1 cellular context compared by ENCODE assay signal in the genomic region with DNA sequence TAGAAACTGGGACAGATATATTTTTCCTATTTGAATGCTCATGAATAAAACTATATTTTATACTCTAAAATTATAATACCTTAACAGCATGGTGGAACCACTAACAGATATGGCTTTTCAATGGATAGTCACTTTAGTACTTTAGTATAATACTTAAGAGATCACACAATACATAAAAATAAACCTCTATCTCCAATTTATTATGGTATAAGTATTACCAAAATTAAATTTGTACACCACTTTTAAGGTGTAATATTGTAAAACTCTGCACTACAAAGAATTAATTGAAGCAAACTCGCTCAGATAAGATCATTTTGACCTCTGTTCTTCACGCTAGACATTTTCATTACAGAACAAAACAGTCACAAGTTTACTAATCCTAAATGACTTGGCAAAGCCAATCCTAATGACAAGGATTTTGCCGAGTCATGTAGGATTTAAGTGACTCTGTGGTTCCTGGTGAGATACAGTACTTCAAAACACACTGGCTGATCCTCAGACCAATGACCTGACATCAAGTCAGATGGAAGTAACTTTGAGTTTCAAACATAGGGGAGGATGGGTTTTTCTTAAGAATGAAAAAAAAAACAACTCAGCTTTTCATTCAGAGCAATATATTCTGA.
TF ChIP-seq lines count a peak whose summit lies in the region.

No MANE protein-coding gene starts in this region.

TF ChIP-seq in K562, 482 proteins besides CTCF, POLR2A, EP300 and RAD21 (continued from another document and continues in another):
- TF ChIP-seq, protein P1, sequence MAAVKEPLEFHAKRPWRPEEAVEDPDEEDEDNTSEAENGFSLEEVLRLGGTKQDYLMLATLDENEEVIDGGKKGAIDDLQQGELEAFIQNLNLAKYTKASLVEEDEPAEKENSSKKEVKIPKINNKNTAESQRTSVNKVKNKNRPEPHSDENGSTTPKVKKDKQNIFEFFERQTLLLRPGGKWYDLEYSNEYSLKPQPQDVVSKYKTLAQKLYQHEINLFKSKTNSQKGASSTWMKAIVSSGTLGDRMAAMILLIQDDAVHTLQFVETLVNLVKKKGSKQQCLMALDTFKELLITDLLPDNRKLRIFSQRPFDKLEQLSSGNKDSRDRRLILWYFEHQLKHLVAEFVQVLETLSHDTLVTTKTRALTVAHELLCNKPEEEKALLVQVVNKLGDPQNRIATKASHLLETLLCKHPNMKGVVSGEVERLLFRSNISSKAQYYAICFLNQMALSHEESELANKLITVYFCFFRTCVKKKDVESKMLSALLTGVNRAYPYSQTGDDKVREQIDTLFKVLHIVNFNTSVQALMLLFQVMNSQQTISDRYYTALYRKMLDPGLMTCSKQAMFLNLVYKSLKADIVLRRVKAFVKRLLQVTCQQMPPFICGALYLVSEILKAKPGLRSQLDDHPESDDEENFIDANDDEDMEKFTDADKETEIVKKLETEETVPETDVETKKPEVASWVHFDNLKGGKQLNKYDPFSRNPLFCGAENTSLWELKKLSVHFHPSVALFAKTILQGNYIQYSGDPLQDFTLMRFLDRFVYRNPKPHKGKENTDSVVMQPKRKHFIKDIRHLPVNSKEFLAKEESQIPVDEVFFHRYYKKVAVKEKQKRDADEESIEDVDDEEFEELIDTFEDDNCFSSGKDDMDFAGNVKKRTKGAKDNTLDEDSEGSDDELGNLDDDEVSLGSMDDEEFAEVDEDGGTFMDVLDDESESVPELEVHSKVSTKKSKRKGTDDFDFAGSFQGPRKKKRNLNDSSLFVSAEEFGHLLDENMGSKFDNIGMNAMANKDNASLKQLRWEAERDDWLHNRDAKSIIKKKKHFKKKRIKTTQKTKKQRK (IDR thresholded peaks at IDR 0.05; ENCODE audit: borderline replicate concordance, low read depth, low read length) = no peak
- TF ChIP-seq, protein P2, sequence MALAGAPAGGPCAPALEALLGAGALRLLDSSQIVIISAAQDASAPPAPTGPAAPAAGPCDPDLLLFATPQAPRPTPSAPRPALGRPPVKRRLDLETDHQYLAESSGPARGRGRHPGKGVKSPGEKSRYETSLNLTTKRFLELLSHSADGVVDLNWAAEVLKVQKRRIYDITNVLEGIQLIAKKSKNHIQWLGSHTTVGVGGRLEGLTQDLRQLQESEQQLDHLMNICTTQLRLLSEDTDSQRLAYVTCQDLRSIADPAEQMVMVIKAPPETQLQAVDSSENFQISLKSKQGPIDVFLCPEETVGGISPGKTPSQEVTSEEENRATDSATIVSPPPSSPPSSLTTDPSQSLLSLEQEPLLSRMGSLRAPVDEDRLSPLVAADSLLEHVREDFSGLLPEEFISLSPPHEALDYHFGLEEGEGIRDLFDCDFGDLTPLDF (CRISPR knock-in tag; IDR thresholded peaks at IDR 0.05) = no peak
- TF ChIP-seq MYBL2 (IDR thresholded peaks at IDR 0.05; ENCODE audit: low read depth) (peak; percentile 83), MYBL2 (CRISPR knock-in tag; IDR thresholded peaks at IDR 0.05; ENCODE audit: borderline replicate concordance) (no peak), ZNF121 (CRISPR knock-in tag; conservative IDR thresholded peaks at IDR 0.05) (no peak), ZNF57 (CRISPR knock-in tag; IDR thresholded peaks at IDR 0.05) (no peak), ARID2 (IDR thresholded peaks at IDR 0.05) (no peak), SMARCC2 (IDR thresholded peaks at IDR 0.05; ENCODE audit: low read depth) (peak; percentile 64), CCAR2 (IDR thresholded peaks at IDR 0.05; ENCODE audit: low read depth, low read length) (no peak), BRD9 (IDR thresholded peaks at IDR 0.05; ENCODE audit: low read depth, partially characterized antibody) (peak; percentile 21), SMAD3 (CRISPR knock-in tag; conservative IDR thresholded peaks at IDR 0.05) (0 out of 2 replicates have a peak, but pooled peaks have one; percentile 17), U2AF2 (optimal IDR thresholded peaks at IDR 0.05; ENCODE audit: low read depth, low read length) (no peak), SIN3B (IDR thresholded peaks at IDR 0.05; ENCODE audit: low read depth) (no peak), ELF4 (CRISPR knock-in tag; IDR thresholded peaks at IDR 0.05) (no peak), NR3C1 (CRISPR knock-in tag; IDR thresholded peaks at IDR 0.05) (no peak), HMG20B (CRISPR knock-in tag; IDR thresholded peaks at IDR 0.05) (no peak), MAFF (IDR thresholded peaks at IDR 0.05; ENCODE audit: low read length) (peak; percentile 98), TCF7 (IDR thresholded peaks at IDR 0.05; ENCODE audit: borderline replicate concordance) (no peak), RFX5 (IDR thresholded peaks at IDR 0.05; ENCODE audit: low read depth, low read length) (no peak), RB1 (IDR thresholded peaks at IDR 0.05; ENCODE audit: low read depth) (no peak), SRSF3 (IDR thresholded peaks at IDR 0.05; ENCODE audit: insufficient read depth, low read length) (no peak), MCM5 (IDR thresholded peaks at IDR 0.05; ENCODE audit: low read depth) (no peak), ZNF507 (tag; conservative IDR thresholded peaks at IDR 0.05) (no peak), MCM2 (IDR thresholded peaks at IDR 0.05; ENCODE audit: low read depth) (no peak), FIP1L1 (IDR thresholded peaks at IDR 0.05; ENCODE audit: low read depth, low read length, poor library complexity, severe bottlenecking) (no peak), ZNF165 (CRISPR knock-in tag; IDR thresholded peaks at IDR 0.05; ENCODE audit: borderline replicate concordance) (no peak), GABPA (tag; conservative IDR thresholded peaks at IDR 0.05; ENCODE audit: low read depth) (0 out of 2 replicates have a peak, but pooled peaks have one; percentile 9), ZNF253 (CRISPR knock-in tag; conservative IDR thresholded peaks at IDR 0.05) (no peak), GATAD2B (IDR thresholded peaks at IDR 0.05; ENCODE audit: borderline replicate concordance) (peak; percentile 90), RBM15 (IDR thresholded peaks at IDR 0.05; ENCODE audit: insufficient read depth, low read length) (no peak), ETV5 (CRISPR knock-in tag; IDR thresholded peaks at IDR 0.05; ENCODE audit: low read depth) (no peak), NFIX (CRISPR knock-in tag; IDR thresholded peaks at IDR 0.05; ENCODE audit: low read depth) (no peak), IRF2 (CRISPR knock-in tag; IDR thresholded peaks at IDR 0.05) (no peak), PHTF2 (CRISPR knock-in tag; IDR thresholded peaks at IDR 0.05) (no peak), ZNF232 (CRISPR knock-in tag; IDR thresholded peaks at IDR 0.05) (no peak), PHF21A (IDR thresholded peaks at IDR 0.05; ENCODE audit: borderline replicate concordance, low read depth) (no peak), NCOA6 (IDR thresholded peaks at IDR 0.05) (no peak), MCM3 (IDR thresholded peaks at IDR 0.05) (no peak), HDAC3 (IDR thresholded peaks at IDR 0.05; ENCODE audit: borderline replicate concordance, partially characterized antibody) (peak; percentile 74), NCOR1 (IDR thresholded peaks at IDR 0.05) (peak; percentile 75), PTRF (tag; IDR thresholded peaks at IDR 0.05) (no peak), MAFG (tag; conservative IDR thresholded peaks at IDR 0.05) (peak; percentile 99), ZC3H8 (IDR thresholded peaks at IDR 0.05) (no peak), ARNT (IDR thresholded peaks at IDR 0.05) (peak in 1 of 2 experiments; percentile 88; a peak in 1 of 4 replicates), SIRT6 (IDR thresholded peaks at IDR 0.05; ENCODE audit: low read depth, low read length) (no peak)
- TF ChIP-seq, protein P3, sequence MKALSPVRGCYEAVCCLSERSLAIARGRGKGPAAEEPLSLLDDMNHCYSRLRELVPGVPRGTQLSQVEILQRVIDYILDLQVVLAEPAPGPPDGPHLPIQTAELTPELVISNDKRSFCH (CRISPR knock-in tag; IDR thresholded peaks at IDR 0.05) = no peak
- TF ChIP-seq, protein P3 (tag; IDR thresholded peaks at IDR 0.05) = no peak
- TF ChIP-seq, protein P4, sequence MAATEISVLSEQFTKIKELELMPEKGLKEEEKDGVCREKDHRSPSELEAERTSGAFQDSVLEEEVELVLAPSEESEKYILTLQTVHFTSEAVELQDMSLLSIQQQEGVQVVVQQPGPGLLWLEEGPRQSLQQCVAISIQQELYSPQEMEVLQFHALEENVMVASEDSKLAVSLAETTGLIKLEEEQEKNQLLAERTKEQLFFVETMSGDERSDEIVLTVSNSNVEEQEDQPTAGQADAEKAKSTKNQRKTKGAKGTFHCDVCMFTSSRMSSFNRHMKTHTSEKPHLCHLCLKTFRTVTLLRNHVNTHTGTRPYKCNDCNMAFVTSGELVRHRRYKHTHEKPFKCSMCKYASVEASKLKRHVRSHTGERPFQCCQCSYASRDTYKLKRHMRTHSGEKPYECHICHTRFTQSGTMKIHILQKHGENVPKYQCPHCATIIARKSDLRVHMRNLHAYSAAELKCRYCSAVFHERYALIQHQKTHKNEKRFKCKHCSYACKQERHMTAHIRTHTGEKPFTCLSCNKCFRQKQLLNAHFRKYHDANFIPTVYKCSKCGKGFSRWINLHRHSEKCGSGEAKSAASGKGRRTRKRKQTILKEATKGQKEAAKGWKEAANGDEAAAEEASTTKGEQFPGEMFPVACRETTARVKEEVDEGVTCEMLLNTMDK (IDR thresholded peaks at IDR 0.05; ENCODE audit: borderline replicate concordance, insufficient read depth, low read depth, low read length, poor library complexity, severe bottlenecking) = no peak
- TF ChIP-seq, protein P5, sequence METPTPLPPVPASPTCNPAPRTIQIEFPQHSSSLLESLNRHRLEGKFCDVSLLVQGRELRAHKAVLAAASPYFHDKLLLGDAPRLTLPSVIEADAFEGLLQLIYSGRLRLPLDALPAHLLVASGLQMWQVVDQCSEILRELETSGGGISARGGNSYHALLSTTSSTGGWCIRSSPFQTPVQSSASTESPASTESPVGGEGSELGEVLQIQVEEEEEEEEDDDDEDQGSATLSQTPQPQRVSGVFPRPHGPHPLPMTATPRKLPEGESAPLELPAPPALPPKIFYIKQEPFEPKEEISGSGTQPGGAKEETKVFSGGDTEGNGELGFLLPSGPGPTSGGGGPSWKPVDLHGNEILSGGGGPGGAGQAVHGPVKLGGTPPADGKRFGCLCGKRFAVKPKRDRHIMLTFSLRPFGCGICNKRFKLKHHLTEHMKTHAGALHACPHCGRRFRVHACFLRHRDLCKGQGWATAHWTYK (CRISPR knock-in tag; IDR thresholded peaks at IDR 0.05) = no peak
- TF ChIP-seq, protein P6, sequence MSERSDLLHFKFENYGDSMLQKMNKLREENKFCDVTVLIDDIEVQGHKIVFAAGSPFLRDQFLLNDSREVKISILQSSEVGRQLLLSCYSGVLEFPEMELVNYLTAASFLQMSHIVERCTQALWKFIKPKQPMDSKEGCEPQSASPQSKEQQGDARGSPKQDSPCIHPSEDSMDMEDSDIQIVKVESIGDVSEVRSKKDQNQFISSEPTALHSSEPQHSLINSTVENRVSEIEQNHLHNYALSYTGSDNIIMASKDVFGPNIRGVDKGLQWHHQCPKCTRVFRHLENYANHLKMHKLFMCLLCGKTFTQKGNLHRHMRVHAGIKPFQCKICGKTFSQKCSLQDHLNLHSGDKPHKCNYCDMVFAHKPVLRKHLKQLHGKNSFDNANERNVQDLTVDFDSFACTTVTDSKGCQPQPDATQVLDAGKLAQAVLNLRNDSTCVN (CRISPR knock-in tag; IDR thresholded peaks at IDR 0.05) = no peak
- TF ChIP-seq, protein P7, sequence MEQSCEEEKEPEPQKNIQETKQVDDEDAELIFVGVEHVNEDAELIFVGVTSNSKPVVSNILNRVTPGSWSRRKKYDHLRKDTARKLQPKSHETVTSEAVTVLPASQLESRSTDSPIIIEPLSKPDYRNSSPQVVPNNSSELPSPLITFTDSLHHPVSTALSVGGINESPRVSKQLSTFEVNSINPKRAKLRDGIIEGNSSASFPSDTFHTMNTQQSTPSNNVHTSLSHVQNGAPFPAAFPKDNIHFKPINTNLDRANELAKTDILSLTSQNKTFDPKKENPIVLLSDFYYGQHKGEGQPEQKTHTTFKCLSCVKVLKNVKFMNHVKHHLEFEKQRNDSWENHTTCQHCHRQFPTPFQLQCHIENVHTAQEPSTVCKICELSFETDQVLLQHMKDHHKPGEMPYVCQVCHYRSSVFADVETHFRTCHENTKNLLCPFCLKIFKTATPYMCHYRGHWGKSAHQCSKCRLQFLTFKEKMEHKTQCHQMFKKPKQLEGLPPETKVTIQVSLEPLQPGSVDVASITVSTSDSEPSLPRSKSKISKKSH (CRISPR knock-in tag; IDR thresholded peaks at IDR 0.05) = no peak
- TF ChIP-seq, protein P8, sequence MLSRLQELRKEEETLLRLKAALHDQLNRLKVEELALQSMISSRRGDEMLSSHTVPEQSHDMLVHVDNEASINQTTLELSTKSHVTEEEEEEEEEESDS (CRISPR knock-in tag; IDR thresholded peaks at IDR 0.05) = no peak
- TF ChIP-seq, protein P9, sequence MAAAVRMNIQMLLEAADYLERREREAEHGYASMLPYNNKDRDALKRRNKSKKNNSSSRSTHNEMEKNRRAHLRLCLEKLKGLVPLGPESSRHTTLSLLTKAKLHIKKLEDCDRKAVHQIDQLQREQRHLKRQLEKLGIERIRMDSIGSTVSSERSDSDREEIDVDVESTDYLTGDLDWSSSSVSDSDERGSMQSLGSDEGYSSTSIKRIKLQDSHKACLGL (CRISPR knock-in tag; IDR thresholded peaks at IDR 0.05; ENCODE audit: borderline replicate concordance, poor library complexity, severe bottlenecking) = no peak
- TF ChIP-seq, protein P10, sequence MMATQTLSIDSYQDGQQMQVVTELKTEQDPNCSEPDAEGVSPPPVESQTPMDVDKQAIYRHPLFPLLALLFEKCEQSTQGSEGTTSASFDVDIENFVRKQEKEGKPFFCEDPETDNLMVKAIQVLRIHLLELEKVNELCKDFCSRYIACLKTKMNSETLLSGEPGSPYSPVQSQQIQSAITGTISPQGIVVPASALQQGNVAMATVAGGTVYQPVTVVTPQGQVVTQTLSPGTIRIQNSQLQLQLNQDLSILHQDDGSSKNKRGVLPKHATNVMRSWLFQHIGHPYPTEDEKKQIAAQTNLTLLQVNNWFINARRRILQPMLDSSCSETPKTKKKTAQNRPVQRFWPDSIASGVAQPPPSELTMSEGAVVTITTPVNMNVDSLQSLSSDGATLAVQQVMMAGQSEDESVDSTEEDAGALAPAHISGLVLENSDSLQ (IDR thresholded peaks at IDR 0.05) = peak; percentile 73
- TF ChIP-seq, protein P11, sequence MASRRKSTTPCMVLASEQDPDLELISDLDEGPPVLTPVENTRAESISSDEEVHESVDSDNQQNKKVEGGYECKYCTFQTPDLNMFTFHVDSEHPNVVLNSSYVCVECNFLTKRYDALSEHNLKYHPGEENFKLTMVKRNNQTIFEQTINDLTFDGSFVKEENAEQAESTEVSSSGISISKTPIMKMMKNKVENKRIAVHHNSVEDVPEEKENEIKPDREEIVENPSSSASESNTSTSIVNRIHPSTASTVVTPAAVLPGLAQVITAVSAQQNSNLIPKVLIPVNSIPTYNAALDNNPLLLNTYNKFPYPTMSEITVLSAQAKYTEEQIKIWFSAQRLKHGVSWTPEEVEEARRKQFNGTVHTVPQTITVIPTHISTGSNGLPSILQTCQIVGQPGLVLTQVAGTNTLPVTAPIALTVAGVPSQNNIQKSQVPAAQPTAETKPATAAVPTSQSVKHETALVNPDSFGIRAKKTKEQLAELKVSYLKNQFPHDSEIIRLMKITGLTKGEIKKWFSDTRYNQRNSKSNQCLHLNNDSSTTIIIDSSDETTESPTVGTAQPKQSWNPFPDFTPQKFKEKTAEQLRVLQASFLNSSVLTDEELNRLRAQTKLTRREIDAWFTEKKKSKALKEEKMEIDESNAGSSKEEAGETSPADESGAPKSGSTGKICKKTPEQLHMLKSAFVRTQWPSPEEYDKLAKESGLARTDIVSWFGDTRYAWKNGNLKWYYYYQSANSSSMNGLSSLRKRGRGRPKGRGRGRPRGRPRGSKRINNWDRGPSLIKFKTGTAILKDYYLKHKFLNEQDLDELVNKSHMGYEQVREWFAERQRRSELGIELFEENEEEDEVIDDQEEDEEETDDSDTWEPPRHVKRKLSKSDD (conservative IDR thresholded peaks at IDR 0.05; ENCODE audit: low read length) = no peak
